Comparison of ENCODE assay signal across 9 cellular contexts in genomic region chr10:186911-187310, GRCh38.
"Had no signal": no experiment of that assay in that cellular context is flagged by ENCODE, and none has a peak within 500 bp of the region (broad histone marks: within the 10 kb centered on the region; RNA-seq: fewer than 3 reads in every experiment).

No MANE protein-coding gene starts in this region.

- H3K4me3 ChIP-seq: HAP-1 had no signal

- DNase-seq: GOT3, H7, HFFc6, KBM-7 had no signal

- H3K9me3 ChIP-seq: HAP-1 had no signal

- H3K27me3 Mint-ChIP-seq: IgD-negative memory B cell had no signal

- H3K27ac ChIP-seq: HL-60 had no signal

- H3K4me3 Mint-ChIP-seq: HFFc6, IgD-negative memory B cell had no signal

- ATAC-seq: HCT116, HepG2 had no signal

- H3K27ac Mint-ChIP-seq: HFFc6, IgD-negative memory B cell had no signal
